12 cellular contexts compared by ENCODE assay signal in the genomic region with DNA sequence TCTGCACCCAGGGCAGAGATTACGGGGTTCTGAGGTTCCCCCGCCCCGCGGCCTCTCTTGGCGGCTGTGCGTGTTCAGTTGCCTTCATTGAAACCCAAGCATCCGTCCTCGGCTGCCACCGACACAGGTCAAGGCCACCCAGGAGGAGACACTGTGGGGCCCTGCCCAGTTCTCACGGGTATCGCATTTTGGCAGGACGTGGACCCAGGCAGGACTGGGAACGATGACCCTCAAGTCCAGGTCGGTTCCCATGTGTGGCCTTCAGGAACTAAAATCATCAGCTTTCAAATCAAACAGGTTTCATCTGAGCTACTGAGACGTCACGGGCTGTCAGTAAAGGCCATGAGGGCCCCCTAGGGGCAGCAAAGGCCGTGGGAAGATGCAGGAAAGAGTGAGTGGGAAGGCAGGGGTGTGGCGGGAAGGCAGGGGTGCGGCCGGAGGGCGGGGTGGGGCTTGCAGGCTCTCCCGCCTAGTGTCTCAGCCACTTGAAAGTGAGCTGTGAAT. TPM values are rescaled to one million over a fixed set of nuclear protein-coding genes. Genes with fewer than 3 reads are reported as not detected.
DNase-seq lines count a peak whose midpoint lies in the region; ATAC-seq and TF ChIP-seq lines count a peak whose summit lies in the region.
"Had no signal": no experiment of that assay in that cellular context is flagged by ENCODE, and none has a peak within 500 bp of the region (broad histone marks: within the 10 kb centered on the region; RNA-seq: fewer than 3 reads in every experiment).

No MANE protein-coding gene starts in this region.

- no peak overlapping the region for H3K4me3 ChIP-seq in tibial nerve
- H3K4me3 ChIP-seq: heart left ventricle had no signal

- TF ChIP-seq CTCF in tibial nerve (IDR thresholded peaks at IDR 0.05) = no peak

- no peak for TF ChIP-seq EP300 in tibial nerve (IDR thresholded peaks at IDR 0.05)

- ATAC-seq in esophagus mucosa (peak; percentile 45), HG03159 (IDR thresholded peaks at IDR 0.05; ENCODE audit: unreplicated experiment) (no peak)
- ATAC-seq: heart left ventricle, T-cell had no signal

- no peak overlapping the region for H3K27ac ChIP-seq in tibial nerve
- H3K27ac ChIP-seq: heart left ventricle had no signal

- peaks cover 0 to 25% of the 10 kb centered on the region in 2 donors for H3K27me3 ChIP-seq in tibial nerve

- WGBS in tibial nerve, 2 donors = 49 to 60% methylated on average over 16 to 21 of the region's 22 CpGs

- TF ChIP-seq POLR2A in tibial nerve (IDR thresholded peaks at IDR 0.05) = no peak

- H3K36me3 ChIP-seq in tibial nerve = no peaks in the 10 kb centered on the region
- H3K36me3 ChIP-seq: heart left ventricle had no signal

- H3K4me1 ChIP-seq in tibial nerve = peaks cover 0 to 6% (median 0%) of the 10 kb centered on the region in 4 donors
- H3K4me1 ChIP-seq: Caco-2 had no signal

- peak; percentile 30 for DNase-seq in activated naive CD4-positive, alpha-beta T cell treated with Interleukin-2 at 50 U/mL for 16 hours
- DNase-seq in activated naive CD4-positive, alpha-beta T cell treated with anti-CD3 and anti-CD28 coated beads, Interleukin-2, amount 50 U/mL, for 16 hours = no peak
- DNase-seq in OCI-M1 (lab: John Stamatoyannopoulos, UW) = peak; percentile 61
- DNase-seq in stimulated activated CD8-positive, alpha-beta memory T cell treated with anti-CD3 and anti-CD28 coated beads, Interleukin-7, amount 100 ng/mL, for 24 hours (ENCODE audit: low read depth) = peak; percentile 11
- DNase-seq in DMS153 (lab: John Stamatoyannopoulos, UW) = no peak
- DNase-seq in tibial nerve (ENCODE audit: low spot score in 2 of 2) = no peak
- DNase-seq: IMR-90, T-cell had no signal

- no peaks in the 10 kb centered on the region for H3K9me3 ChIP-seq in tibial nerve
- H3K9me3 ChIP-seq: Caco-2, heart left ventricle had no signal

RNA-seq across cellular contexts. Expression of gene C1orf174, which starts 7.0 kb away (rescaled TPM):
- total RNA-seq in esophagus mucosa (11.5 TPM), tibial nerve (10 to 100 TPM; 18.2 to 24.6 (median 19.1) TPM)

RNA-seq across cellular contexts. Expression of gene DFFB, which starts 49.8 kb away (rescaled TPM):
- 2.4 TPM for total RNA-seq in esophagus mucosa
- 10 to 100 TPM in 3 of 4 donors, 1 to 10 TPM in 1; 7.0 to 17.7 (median 15.2) TPM for total RNA-seq in tibial nerve

RNA-seq across cellular contexts. Expression of gene CEP104, which starts 50.1 kb away (rescaled TPM):
- total RNA-seq in esophagus mucosa (27.8 TPM), tibial nerve (10 to 100 TPM; 41.5 to 68.6 (median 48.0) TPM)

Comparison
In these comparisons a context has a peak if more than half of its experiments do, and no peak if none do; other contexts are left out.
1. DNase-seq: peak in activated naive CD4-positive, alpha-beta T cell treated with Interleukin-2 at 50 U/mL for 16 hours (single experiment), OCI-M1 (single experiment) and stimulated activated CD8-positive, alpha-beta memory T cell treated with anti-CD3 and anti-CD28 coated beads, Interleukin-7, amount 100 ng/mL, for 24 hours (single experiment); none in activated naive CD4-positive, alpha-beta T cell treated with anti-CD3 and anti-CD28 coated beads, Interleukin-2, amount 50 U/mL, for 16 hours (single experiment), DMS153 (single experiment) and tibial nerve (0 of 2).